Comparison of ENCODE assay signal across 22 cellular contexts in genomic region chr2:232368311-232368731, GRCh38. TPM values are rescaled to one million over a fixed set of nuclear protein-coding genes. Genes with fewer than 3 reads are reported as not detected.
DNase-seq lines count a peak whose midpoint lies in the region; ATAC-seq and TF ChIP-seq lines count a peak whose summit lies in the region.
"Had no signal": no experiment of that assay in that cellular context is flagged by ENCODE, and none has a peak within 500 bp of the region (broad histone marks: within the 10 kb centered on the region; RNA-seq: fewer than 3 reads in every experiment).

No MANE protein-coding gene starts in this region.

- H3K36me3 ChIP-seq in BLaER1 treated with 17β-estradiol and CSF1 and Interleukin-3, amounts not matched to agents 10 nM and 100 nM: no peaks in the 10 kb centered on the region
- no peaks in the 10 kb centered on the region for H3K36me3 ChIP-seq in neural progenitor cell
- H3K36me3 ChIP-seq: BE2C, gastrocnemius medialis, lower lobe of right lung, Peyer's patch had no signal

- H3K4me3 Mint-ChIP-seq in chondrocyte (ENCODE audit: unreplicated experiment) (no peak overlapping the region), neural progenitor cell (no peak overlapping the region)
- no peak overlapping the region for H3K4me3 Mint-ChIP-seq in activated CD4-positive, alpha-beta T cell treated with anti-CD3 and anti-CD28 coated beads, Interleukin-2, amount 10 ng/mL, durations not matched to agents 24 days and 14 days
- H3K4me3 Mint-ChIP-seq in stimulated activated memory B cell treated with anti-CD40 and anti-IgM and Interleukin-4, amounts not matched to agents 10 μg/mL and 1 μg/mL and 100 μg/mL, for 72 hours: no peak overlapping the region
- H3K4me3 Mint-ChIP-seq: activated CD4-positive, alpha-beta T cell treated with anti-CD3 and anti-CD28 coated beads, Interleukin-2, amount 10 ng/mL, durations not matched to agents 7 days and 5 days; naive B cell had no signal

- H3K9me3 ChIP-seq in BLaER1 treated with 17β-estradiol and CSF1 and Interleukin-3, amounts not matched to agents 10 nM and 100 nM (replicated peaks in 1 of 11): no peaks in the 10 kb centered on the region
- no peaks in the 10 kb centered on the region for H3K9me3 ChIP-seq in neural progenitor cell (ENCODE audit: low read depth)
- H3K9me3 ChIP-seq: BE2C, gastrocnemius medialis, lower lobe of right lung, Peyer's patch had no signal

- DNase-seq in HT1080 (ENCODE audit: low read depth) (peak; percentile 54), chondrocyte (ENCODE audit: low spot score) (peak; percentile 75), neural progenitor cell (ENCODE audit: low spot score) (peak; percentile 23), NCI-H2227 (lab: John Stamatoyannopoulos, UW; ENCODE audit: unreplicated experiment) (no peak)
- DNase-seq in activated CD4-positive, alpha-beta T cell treated with anti-CD3 and anti-CD28 coated beads, Interleukin-2, amount 10 ng/mL, durations not matched to agents 24 days and 14 days: no peak
- DNase-seq: activated CD4-positive, alpha-beta T cell treated with anti-CD3 and anti-CD28 coated beads, Interleukin-2, amount 10 ng/mL, durations not matched to agents 7 days and 5 days; BE2C; gastrocnemius medialis; lower lobe of right lung; naive B cell; NCI-H1105; NCI-H2171; NCI-H82; stimulated activated CD4-positive, alpha-beta T cell treated with anti-CD3 and anti-CD28 coated beads, Interleukin-4, amount 100 ng/mL, for 1 hour had no signal

- H3K27me3 Mint-ChIP-seq in chondrocyte (ENCODE audit: low read depth) (no peaks in the 10 kb centered on the region), neural progenitor cell (ENCODE audit: insufficient read depth, low read depth) (peaks cover 12% of the 10 kb centered on the region)
- H3K27me3 Mint-ChIP-seq in activated CD4-positive, alpha-beta T cell treated with anti-CD3 and anti-CD28 coated beads, Interleukin-2, amount 10 ng/mL, durations not matched to agents 24 days and 14 days: no peaks in the 10 kb centered on the region
- peaks cover 39% of the 10 kb centered on the region for H3K27me3 Mint-ChIP-seq in stimulated activated memory B cell treated with anti-CD40 and anti-IgM and Interleukin-4, amounts not matched to agents 10 μg/mL and 1 μg/mL and 100 μg/mL, for 72 hours
- H3K27me3 Mint-ChIP-seq: activated CD4-positive, alpha-beta T cell treated with anti-CD3 and anti-CD28 coated beads, Interleukin-2, amount 10 ng/mL, durations not matched to agents 7 days and 5 days had no signal

- ATAC-seq in GM18520 (IDR thresholded peaks at IDR 0.05; ENCODE audit: unreplicated experiment): no peak
- ATAC-seq in stimulated activated memory B cell treated with anti-CD40 and anti-IgM and Interleukin-4, amounts not matched to agents 10 μg/mL and 1 μg/mL and 100 μg/mL, for 72 hours: no peak
- ATAC-seq: gastrocnemius medialis had no signal

- no peaks in the 10 kb centered on the region for H4K20me1 ChIP-seq in BLaER1 treated with 17β-estradiol and CSF1 and Interleukin-3, amounts not matched to agents 10 nM and 100 nM
- H4K20me1 ChIP-seq in neural progenitor cell (ENCODE audit: low read depth): no peaks in the 10 kb centered on the region

- H3F3A ChIP-seq in neural progenitor cell (ENCODE audit: low read depth): no peaks in the 10 kb centered on the region

- no peak for TF ChIP-seq CTCF in chondrocyte (IDR thresholded peaks at IDR 0.05)
- TF ChIP-seq CTCF in neural progenitor cell (IDR thresholded peaks at IDR 0.05): no peak

- H3K27ac ChIP-seq in BLaER1 treated with 17β-estradiol and CSF1 and Interleukin-3, amounts not matched to agents 10 nM and 100 nM: no peak overlapping the region
- no peak overlapping the region for H3K27ac ChIP-seq in neural progenitor cell
- H3K27ac ChIP-seq: gastrocnemius medialis, lower lobe of right lung, parathyroid adenoma, Peyer's patch, skin epidermis had no signal

- peak overlapping the region in 1 of 11 experiments; percentile 27; a peak in 1 of 22 replicates for H3K9ac ChIP-seq in BLaER1 treated with 17β-estradiol and CSF1 and Interleukin-3, amounts not matched to agents 10 nM and 100 nM
- H3K9ac ChIP-seq in neural progenitor cell: no peak overlapping the region
- H3K9ac ChIP-seq: parathyroid adenoma had no signal

- H3K36me3 Mint-ChIP-seq in chondrocyte (ENCODE audit: low read depth) (no peaks in the 10 kb centered on the region), neural progenitor cell (no peaks in the 10 kb centered on the region)
- H3K36me3 Mint-ChIP-seq in activated CD4-positive, alpha-beta T cell treated with anti-CD3 and anti-CD28 coated beads, Interleukin-2, amount 10 ng/mL, durations not matched to agents 24 days and 14 days (ENCODE audit: low read depth): no peaks in the 10 kb centered on the region
- H3K36me3 Mint-ChIP-seq in stimulated activated memory B cell treated with anti-CD40 and anti-IgM and Interleukin-4, amounts not matched to agents 10 μg/mL and 1 μg/mL and 100 μg/mL, for 72 hours: no peaks in the 10 kb centered on the region
- H3K36me3 Mint-ChIP-seq: naive B cell had no signal

- H3K9me3 Mint-ChIP-seq in chondrocyte (ENCODE audit: low read depth): no peaks in the 10 kb centered on the region
- no peaks in the 10 kb centered on the region for H3K9me3 Mint-ChIP-seq in neural progenitor cell
- no peaks in the 10 kb centered on the region for H3K9me3 Mint-ChIP-seq in activated CD4-positive, alpha-beta T cell treated with anti-CD3 and anti-CD28 coated beads, Interleukin-2, amount 10 ng/mL, durations not matched to agents 24 days and 14 days
- no peaks in the 10 kb centered on the region for H3K9me3 Mint-ChIP-seq in stimulated activated memory B cell treated with anti-CD40 and anti-IgM and Interleukin-4, amounts not matched to agents 10 μg/mL and 1 μg/mL and 100 μg/mL, for 72 hours
- H3K9me3 Mint-ChIP-seq: activated CD4-positive, alpha-beta T cell treated with anti-CD3 and anti-CD28 coated beads, Interleukin-2, amount 10 ng/mL, durations not matched to agents 7 days and 5 days; naive B cell had no signal

- H3K4me1 Mint-ChIP-seq in chondrocyte (ENCODE audit: low read depth) (peaks cover 9% of the 10 kb centered on the region), neural progenitor cell (peaks cover 22% of the 10 kb centered on the region)
- H3K4me1 Mint-ChIP-seq in activated CD4-positive, alpha-beta T cell treated with anti-CD3 and anti-CD28 coated beads, Interleukin-2, amount 10 ng/mL, durations not matched to agents 24 days and 14 days: peaks cover 14% of the 10 kb centered on the region
- H3K4me1 Mint-ChIP-seq in stimulated activated memory B cell treated with anti-CD40 and anti-IgM and Interleukin-4, amounts not matched to agents 10 μg/mL and 1 μg/mL and 100 μg/mL, for 72 hours: peaks cover 17% of the 10 kb centered on the region

- H3K79me2 ChIP-seq in neural progenitor cell (ENCODE audit: low read depth): no peaks in the 10 kb centered on the region
- H3K79me2 ChIP-seq: parathyroid adenoma had no signal

- H3K27ac Mint-ChIP-seq in chondrocyte (ENCODE audit: unreplicated experiment): no peak overlapping the region
- no peak overlapping the region for H3K27ac Mint-ChIP-seq in neural progenitor cell
- no peak overlapping the region for H3K27ac Mint-ChIP-seq in activated CD4-positive, alpha-beta T cell treated with anti-CD3 and anti-CD28 coated beads, Interleukin-2, amount 10 ng/mL, durations not matched to agents 24 days and 14 days
- H3K27ac Mint-ChIP-seq in stimulated activated memory B cell treated with anti-CD40 and anti-IgM and Interleukin-4, amounts not matched to agents 10 μg/mL and 1 μg/mL and 100 μg/mL, for 72 hours: no peak overlapping the region
- H3K27ac Mint-ChIP-seq: activated CD4-positive, alpha-beta T cell treated with anti-CD3 and anti-CD28 coated beads, Interleukin-2, amount 10 ng/mL, durations not matched to agents 7 days and 5 days had no signal

- H2AFZ ChIP-seq in neural progenitor cell (replicated peaks): no peak overlapping the region
- H2AFZ ChIP-seq: parathyroid adenoma had no signal

- H3K4me3 ChIP-seq in BLaER1 treated with 17β-estradiol and CSF1 and Interleukin-3, amounts not matched to agents 10 nM and 100 nM: no peak overlapping the region
- H3K4me3 ChIP-seq in neural progenitor cell: no peak overlapping the region
- H3K4me3 ChIP-seq: gastrocnemius medialis, K562, lower lobe of right lung, Peyer's patch, skin epidermis had no signal

- H3K4me1 ChIP-seq in BLaER1 treated with 17β-estradiol and CSF1 and Interleukin-3, amounts not matched to agents 10 nM and 100 nM: peaks cover 23 to 58% (median 52%) of the 10 kb centered on the region in 10 experiments
- peaks cover 13% of the 10 kb centered on the region for H3K4me1 ChIP-seq in neural progenitor cell
- H3K4me1 ChIP-seq: BE2C, gastrocnemius medialis, parathyroid adenoma, Peyer's patch had no signal

- H3K4me2 ChIP-seq in BLaER1 treated with 17β-estradiol and CSF1 and Interleukin-3, amounts not matched to agents 10 nM and 100 nM: peak overlapping the region in 6 of 11 experiments; percentile 10 to 38 (median 34); a peak in 9 of 22 replicates
- no peak overlapping the region for H3K4me2 ChIP-seq in neural progenitor cell

- H3K27me3 ChIP-seq in BLaER1 treated with 17β-estradiol and CSF1 and Interleukin-3, amounts not matched to agents 10 nM and 100 nM: no peaks in the 10 kb centered on the region
- no peaks in the 10 kb centered on the region for H3K27me3 ChIP-seq in neural progenitor cell
- H3K27me3 ChIP-seq: BE2C, gastrocnemius medialis, Peyer's patch had no signal

- intact Hi-C loops in activated CD4-positive, alpha-beta T cell treated with anti-CD3 and anti-CD28 coated beads, Interleukin-2, amount 10 ng/mL, durations not matched to agents 24 days and 14 days (cut with micrococcal nuclease): no loop called here

RNA-seq across cellular contexts. Expression of gene ALPP, which starts 10.2 kb away (rescaled TPM):
- not detected in 2 replicates for total RNA-seq in HT1080 (2014; rRNA removed; shearing (Covaris generic))
- polyA plus RNA-seq in HT1080 (2015; cell fraction: cytosol; rRNA removed): not detected in 2 replicates
- not detected in 2 replicates for polyA plus RNA-seq in HT1080 (2015; cell fraction: nucleus; rRNA removed)
- total RNA-seq in chondrocyte (not detected in 3 replicates), neural progenitor cell (ENCODE audit: low replicate concordance) (not detected in 2 replicates)
- total RNA-seq in activated CD4-positive, alpha-beta T cell treated with anti-CD3 and anti-CD28 coated beads, Interleukin-2, amount 10 ng/mL, durations not matched to agents 24 days and 14 days: not detected in 2 replicates
- total RNA-seq: activated CD4-positive, alpha-beta T cell treated with anti-CD3 and anti-CD28 coated beads, Interleukin-2, amount 10 ng/mL, durations not matched to agents 7 days and 5 days; aorta; gastrocnemius medialis; K562; Peyer's patch had no signal
- polyA plus RNA-seq: aorta had no signal

RNA-seq across cellular contexts. Expression of gene ALPG, which starts 38.3 kb away (rescaled TPM):
- not detected in 2 replicates for total RNA-seq in HT1080 (2014; rRNA removed; shearing (Covaris generic))
- polyA plus RNA-seq in HT1080 (2015; cell fraction: cytosol; rRNA removed): not detected in 2 replicates
- polyA plus RNA-seq in HT1080 (2015; cell fraction: nucleus; rRNA removed): not detected in 2 replicates
- total RNA-seq in chondrocyte (not detected in 3 replicates), neural progenitor cell (ENCODE audit: low replicate concordance) (not detected in 2 replicates)
- total RNA-seq in activated CD4-positive, alpha-beta T cell treated with anti-CD3 and anti-CD28 coated beads, Interleukin-2, amount 10 ng/mL, durations not matched to agents 24 days and 14 days: not detected in 2 replicates
- total RNA-seq: activated CD4-positive, alpha-beta T cell treated with anti-CD3 and anti-CD28 coated beads, Interleukin-2, amount 10 ng/mL, durations not matched to agents 7 days and 5 days; aorta; gastrocnemius medialis; K562; Peyer's patch had no signal
- polyA plus RNA-seq: aorta, K562 had no signal

Comparison
In these comparisons a context has a peak if more than half of its experiments do, and no peak if none do; other contexts are left out.
1. DNase-seq: peak in HT1080 (single experiment), chondrocyte (single experiment) and neural progenitor cell (single experiment); none in activated CD4-positive, alpha-beta T cell treated with anti-CD3 and anti-CD28 coated beads, Interleukin-2, amount 10 ng/mL, durations not matched to agents 24 days and 14 days (single experiment) and NCI-H2227 (single experiment).